In the genomic region with DNA sequence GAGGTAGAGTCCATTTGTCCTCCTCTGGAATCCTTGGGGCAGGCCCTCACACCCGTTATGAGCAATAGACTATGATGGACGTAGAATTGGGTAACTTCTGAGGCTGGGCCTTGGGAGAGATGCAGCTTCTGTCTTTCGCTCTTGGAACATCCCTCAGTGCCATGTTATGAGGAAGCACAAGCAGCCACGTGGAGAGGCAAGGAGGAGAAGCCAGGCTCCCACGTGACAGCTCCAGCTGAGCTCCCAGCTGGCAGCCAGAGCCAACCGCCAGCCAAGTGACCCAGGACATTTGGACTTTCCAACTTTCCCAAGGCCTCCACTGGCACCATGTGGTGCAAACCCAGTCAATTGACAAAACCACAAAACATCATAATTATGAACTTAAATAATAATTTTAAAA, we compare ENCODE assay signal across 30 cellular contexts.
"Had no signal": no experiment of that assay in that cellular context is flagged by ENCODE, and none has a peak within 500 bp of the region (broad histone marks: within the 10 kb centered on the region; RNA-seq: fewer than 3 reads in every experiment).

No MANE protein-coding gene starts in this region.

- H3K36me3 ChIP-seq: ascending aorta, MG63, Peyer's patch, SJCRH30 had no signal

- H3K27me3 ChIP-seq: ascending aorta, body of pancreas, MG63, Peyer's patch, SJCRH30 had no signal

- FAIRE-seq: bronchial epithelial cell had no signal

- H3K4me1 ChIP-seq: ascending aorta, body of pancreas, Peyer's patch, SJCRH30 had no signal

- DNase-seq: activated CD4-positive, alpha-beta T cell treated with anti-CD3 and anti-CD28 coated beads for 48 hours; activated CD4-positive, alpha-beta T cell treated with anti-CD3 and anti-CD28 coated beads, Interleukin-2, amount 50 U/mL, for 4 hours; activated CD4-positive, CD25-positive, alpha-beta regulatory T cell treated with anti-CD3 and anti-CD28 coated beads, Interleukin-2, amount 50 U/mL, for 72 hours; activated CD8-positive, alpha-beta memory T cell treated with anti-CD3 and anti-CD28 coated beads, Interleukin-2, amount 50 U/mL, for 48 hours; activated CD8-positive, alpha-beta T cell treated with anti-CD3 and anti-CD28 coated beads, Interleukin-2, amount 10 ng/mL, durations not matched to agents 7 days and 5 days; activated effector memory CD4-positive, alpha-beta T cell treated with anti-CD3 and anti-CD28 coated beads, Interleukin-2, amount 50 U/mL, for 16 hours; activated naive CD4-positive, alpha-beta T cell treated with Interleukin-2 at 50 U/mL for 16 hours; activated naive CD8-positive, alpha-beta T cell treated with anti-CD3 and anti-CD28 coated beads, Interleukin-2, amount 50 U/mL, for 24 hours; activated T-cell treated with anti-CD3 and anti-CD28 coated beads, Interleukin-2, amount 50 U/mL, for 1 hour; amniotic stem cell; body of pancreas; central memory CD4-positive, alpha-beta T cell; MG63; NCI-H1092 treated with DMSO at 0.1 percent for 48 hours; NCI-H1417 treated with DMSO at 0.1 percent for 48 hours; NCI-H1694; NCI-H2029; NCI-H2107; NCI-H2171 treated with DMSO at 0.1 percent for 48 hours; NCI-H226; NCI-H526 treated with DMSO at 0.1 percent for 48 hours; NCI-H82; Peyer's patch; Right ventricle myocardium superior; SJCRH30 had no signal

- H3K4me3 ChIP-seq: ascending aorta, body of pancreas, MG63, Peyer's patch, SJCRH30 had no signal

- ATAC-seq: activated CD8-positive, alpha-beta T cell treated with anti-CD3 and anti-CD28 coated beads, Interleukin-2, amount 10 ng/mL, durations not matched to agents 7 days and 5 days; activated naive CD4-positive, alpha-beta T cell treated with anti-CD3 and anti-CD28 coated beads, Interleukin-2, amount 50 U/mL, for 72 hours; activated naive CD8-positive, alpha-beta T cell treated with anti-CD3 and anti-CD28 coated beads, Interleukin-2, amount 50 U/mL, for 24 hours; body of pancreas; WTC11 had no signal

- H3K27ac ChIP-seq: ascending aorta, body of pancreas, Peyer's patch, RWPE1, SJCRH30 had no signal

- H3K9me3 ChIP-seq: body of pancreas, Peyer's patch, SJCRH30 had no signal
